In genomic region chr13:44894001-44894770, GRCh38 we compare ENCODE assay signal across 1 cellular context.
TF ChIP-seq lines count a peak whose summit lies in the region.

No MANE protein-coding gene starts in this region.

TF ChIP-seq in SK-N-SH treated with all-trans-retinoic acid at 6 μM for 48 hours, 23 proteins besides CTCF, POLR2A, EP300 and RAD21 (continued from another document):
- TF ChIP-seq, protein P1, sequence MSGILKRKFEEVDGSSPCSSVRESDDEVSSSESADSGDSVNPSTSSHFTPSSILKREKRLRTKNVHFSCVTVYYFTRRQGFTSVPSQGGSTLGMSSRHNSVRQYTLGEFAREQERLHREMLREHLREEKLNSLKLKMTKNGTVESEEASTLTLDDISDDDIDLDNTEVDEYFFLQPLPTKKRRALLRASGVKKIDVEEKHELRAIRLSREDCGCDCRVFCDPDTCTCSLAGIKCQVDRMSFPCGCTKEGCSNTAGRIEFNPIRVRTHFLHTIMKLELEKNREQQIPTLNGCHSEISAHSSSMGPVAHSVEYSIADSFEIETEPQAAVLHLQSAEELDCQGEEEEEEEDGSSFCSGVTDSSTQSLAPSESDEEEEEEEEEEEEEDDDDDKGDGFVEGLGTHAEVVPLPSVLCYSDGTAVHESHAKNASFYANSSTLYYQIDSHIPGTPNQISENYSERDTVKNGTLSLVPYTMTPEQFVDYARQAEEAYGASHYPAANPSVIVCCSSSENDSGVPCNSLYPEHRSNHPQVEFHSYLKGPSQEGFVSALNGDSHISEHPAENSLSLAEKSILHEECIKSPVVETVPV (CRISPR knock-in tag; IDR thresholded peaks at IDR 0.05), result no peak
- no peak for TF ChIP-seq ARNTL (CRISPR knock-in tag; IDR thresholded peaks at IDR 0.05; ENCODE audit: borderline replicate concordance, low read depth)
- no peak for TF ChIP-seq ZNF8 (CRISPR knock-in tag; IDR thresholded peaks at IDR 0.05)
- TF ChIP-seq, protein P2, sequence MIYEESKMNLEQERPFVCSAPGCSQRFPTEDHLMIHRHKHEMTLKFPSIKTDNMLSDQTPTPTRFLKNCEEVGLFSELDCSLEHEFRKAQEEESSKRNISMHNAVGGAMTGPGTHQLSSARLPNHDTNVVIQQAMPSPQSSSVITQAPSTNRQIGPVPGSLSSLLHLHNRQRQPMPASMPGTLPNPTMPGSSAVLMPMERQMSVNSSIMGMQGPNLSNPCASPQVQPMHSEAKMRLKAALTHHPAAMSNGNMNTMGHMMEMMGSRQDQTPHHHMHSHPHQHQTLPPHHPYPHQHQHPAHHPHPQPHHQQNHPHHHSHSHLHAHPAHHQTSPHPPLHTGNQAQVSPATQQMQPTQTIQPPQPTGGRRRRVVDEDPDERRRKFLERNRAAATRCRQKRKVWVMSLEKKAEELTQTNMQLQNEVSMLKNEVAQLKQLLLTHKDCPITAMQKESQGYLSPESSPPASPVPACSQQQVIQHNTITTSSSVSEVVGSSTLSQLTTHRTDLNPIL (CRISPR knock-in tag; IDR thresholded peaks at IDR 0.05; ENCODE audit: low read depth), result no peak
- no peak for TF ChIP-seq ISL1 (CRISPR knock-in tag; IDR thresholded peaks at IDR 0.05)
- TF ChIP-seq ZNF70 (CRISPR knock-in tag; IDR thresholded peaks at IDR 0.05), result no peak
